In genomic region chr3:184333700-184334099, GRCh38 we compare ENCODE assay signal across 11 cellular contexts. TPM values are rescaled to one million over a fixed set of nuclear protein-coding genes. Genes with fewer than 3 reads are reported as not detected.
DNase-seq lines count a peak whose midpoint lies in the region; ATAC-seq, FAIRE-seq and TF ChIP-seq lines count a peak whose summit lies in the region.
"Had no signal": no experiment of that assay in that cellular context is flagged by ENCODE, and none has a peak within 500 bp of the region (broad histone marks: within the 10 kb centered on the region; RNA-seq: fewer than 3 reads in every experiment).

No MANE protein-coding gene starts in this region.

- H3K36me3 ChIP-seq in hepatocyte (replicated peaks; ENCODE audit: insufficient read depth, low read depth) = no peaks in the 10 kb centered on the region

- no peak overlapping the region for H2AFZ ChIP-seq in hepatocyte

- H3K9me2 ChIP-seq in hepatocyte (replicated peaks; ENCODE audit: insufficient read depth) = no peaks in the 10 kb centered on the region

- H3K27ac Mint-ChIP-seq in activated CD4-positive, alpha-beta T cell treated with anti-CD3 and anti-CD28 coated beads, Interleukin-2, amount 10 ng/mL, durations not matched to agents 7 days and 5 days = peak overlapping the region; percentile 69
- peak overlapping the region; percentile 69 for H3K27ac Mint-ChIP-seq in activated T-helper 17 cell treated with anti-CD3 and anti-CD28 coated beads, Interleukin-2, amount 50 U/mL, for 72 hours
- peak overlapping the region; percentile 12 to 38 for H3K27ac Mint-ChIP-seq in stimulated activated naive CD8-positive, alpha-beta T cell treated with anti-CD3 and anti-CD28 coated beads, Interleukin-15, amount 100 ng/mL, for 72 hours

- H3K9me3 Mint-ChIP-seq in activated CD4-positive, alpha-beta T cell treated with anti-CD3 and anti-CD28 coated beads, Interleukin-2, amount 10 ng/mL, durations not matched to agents 7 days and 5 days = no peaks in the 10 kb centered on the region
- H3K9me3 Mint-ChIP-seq in activated T-helper 17 cell treated with anti-CD3 and anti-CD28 coated beads, Interleukin-2, amount 50 U/mL, for 72 hours = no peaks in the 10 kb centered on the region
- no peaks in the 10 kb centered on the region for H3K9me3 Mint-ChIP-seq in stimulated activated naive CD8-positive, alpha-beta T cell treated with anti-CD3 and anti-CD28 coated beads, Interleukin-15, amount 100 ng/mL, for 72 hours

- no peak overlapping the region for H3K4me3 ChIP-seq in hepatocyte

- H3K4me2 ChIP-seq in hepatocyte = no peak overlapping the region

- H3K27me3 Mint-ChIP-seq in activated CD4-positive, alpha-beta T cell treated with anti-CD3 and anti-CD28 coated beads, Interleukin-2, amount 10 ng/mL, durations not matched to agents 7 days and 5 days = no peaks in the 10 kb centered on the region
- H3K27me3 Mint-ChIP-seq in activated T-helper 17 cell treated with anti-CD3 and anti-CD28 coated beads, Interleukin-2, amount 50 U/mL, for 72 hours = no peaks in the 10 kb centered on the region
- no peaks in the 10 kb centered on the region for H3K27me3 Mint-ChIP-seq in stimulated activated naive CD8-positive, alpha-beta T cell treated with anti-CD3 and anti-CD28 coated beads, Interleukin-15, amount 100 ng/mL, for 72 hours

- H3K4me3 Mint-ChIP-seq in activated CD4-positive, alpha-beta T cell treated with anti-CD3 and anti-CD28 coated beads, Interleukin-2, amount 10 ng/mL, durations not matched to agents 7 days and 5 days = no peak overlapping the region
- H3K4me3 Mint-ChIP-seq in activated T-helper 17 cell treated with anti-CD3 and anti-CD28 coated beads, Interleukin-2, amount 50 U/mL, for 72 hours = peak overlapping the region; percentile 81
- no peak overlapping the region for H3K4me3 Mint-ChIP-seq in stimulated activated naive CD8-positive, alpha-beta T cell treated with anti-CD3 and anti-CD28 coated beads, Interleukin-15, amount 100 ng/mL, for 72 hours

- CTCF ChIA-PET in activated CD4-positive, alpha-beta T cell treated with anti-CD3 and anti-CD28 coated beads, Interleukin-2, amount 10 ng/mL, durations not matched to agents 7 days and 5 days (lab: Charles Lee) = interaction anchor here (1.3 kb wide), 1 partner anchor 13 kb away, joined by 4 read pairs; no protein-coding TSS in a partner anchor

- H3K9me3 ChIP-seq in hepatocyte (ENCODE audit: low read depth) = no peaks in the 10 kb centered on the region

- peaks cover 25% of the 10 kb centered on the region for H3K79me2 ChIP-seq in hepatocyte

- H3K27ac ChIP-seq in hepatocyte = peak overlapping the region; percentile 100

- no peak for DNase-seq in activated CD4-positive, alpha-beta T cell treated with anti-CD3 and anti-CD28 coated beads, Interleukin-2, amount 10 ng/mL, durations not matched to agents 7 days and 5 days
- no peak for DNase-seq in activated CD4-positive, alpha-beta T cell treated with anti-CD3 and anti-CD28 coated beads, Interleukin-2, amount 50 U/mL, for 1 hour
- DNase-seq in hepatocyte (ENCODE audit: low spot score) (no peak), EL (no peak), SHP77 treated with DMSO at 0.1 percent for 48 hours (lab: John Stamatoyannopoulos, UW) (no peak), GM19239 (ENCODE audit: insufficient read length, low spot score) (no peak)
- no peak for DNase-seq in stimulated activated naive CD8-positive, alpha-beta T cell treated with anti-CD3 and anti-CD28 coated beads, Interleukin-15, amount 100 ng/mL, for 72 hours
- DNase-seq: NCI-H1417 treated with DMSO at 0.1 percent for 48 hours, retina had no signal

- peaks cover 31% of the 10 kb centered on the region for H4K20me1 ChIP-seq in hepatocyte (ENCODE audit: insufficient read depth, poor library complexity, severe bottlenecking)

- WGBS in hepatocyte (ENCODE audit: low lambda C conversion rate, missing lambda C conversion rate) = 84% methylated on average over 3 of the region's 3 CpGs

- H3K36me3 Mint-ChIP-seq in activated CD4-positive, alpha-beta T cell treated with anti-CD3 and anti-CD28 coated beads, Interleukin-2, amount 10 ng/mL, durations not matched to agents 7 days and 5 days (ENCODE audit: low read depth) = peaks cover 51% of the 10 kb centered on the region
- peaks cover 69% of the 10 kb centered on the region for H3K36me3 Mint-ChIP-seq in activated T-helper 17 cell treated with anti-CD3 and anti-CD28 coated beads, Interleukin-2, amount 50 U/mL, for 72 hours (ENCODE audit: low read depth)

- H3K4me1 Mint-ChIP-seq in activated CD4-positive, alpha-beta T cell treated with anti-CD3 and anti-CD28 coated beads, Interleukin-2, amount 10 ng/mL, durations not matched to agents 7 days and 5 days = peaks cover 51% of the 10 kb centered on the region
- peaks cover 45% of the 10 kb centered on the region for H3K4me1 Mint-ChIP-seq in activated T-helper 17 cell treated with anti-CD3 and anti-CD28 coated beads, Interleukin-2, amount 50 U/mL, for 72 hours
- peaks cover 83% of the 10 kb centered on the region for H3K4me1 Mint-ChIP-seq in stimulated activated naive CD8-positive, alpha-beta T cell treated with anti-CD3 and anti-CD28 coated beads, Interleukin-15, amount 100 ng/mL, for 72 hours

- no peaks in the 10 kb centered on the region for H3K27me3 ChIP-seq in hepatocyte

- POLR2A ChIA-PET in activated CD4-positive, alpha-beta T cell treated with anti-CD3 and anti-CD28 coated beads, Interleukin-2, amount 10 ng/mL, durations not matched to agents 7 days and 5 days (lab: Charles Lee) = no interaction called here

- FAIRE-seq in GM19239 (lab: Jason Lieb, UNC) = no peak
- FAIRE-seq: TTC549 had no signal

- no peak for ATAC-seq in activated T-helper 17 cell treated with anti-CD3 and anti-CD28 coated beads, Interleukin-2, amount 50 U/mL, for 72 hours (replicated peaks)
- no peak for ATAC-seq in stimulated activated naive CD8-positive, alpha-beta T cell treated with anti-CD3 and anti-CD28 coated beads, Interleukin-15, amount 100 ng/mL, for 72 hours

- TF ChIP-seq CTCF in hepatocyte (IDR thresholded peaks at IDR 0.05; ENCODE audit: poor library complexity) = no peak

- H3K4me1 ChIP-seq in hepatocyte (ENCODE audit: insufficient read depth) = peaks cover 12% of the 10 kb centered on the region

RNA-seq across cellular contexts. Expression of gene FAM131A, which starts 3.7 kb away (rescaled TPM):
- 1 to 10 TPM; 3.6 to 4.4 TPM for total RNA-seq in activated CD4-positive, alpha-beta T cell treated with anti-CD3 and anti-CD28 coated beads, Interleukin-2, amount 10 ng/mL, durations not matched to agents 7 days and 5 days
- 1 to 10 TPM; 2.5 to 6.7 TPM for total RNA-seq in activated T-helper 17 cell treated with anti-CD3 and anti-CD28 coated beads, Interleukin-2, amount 50 U/mL, for 72 hours
- total RNA-seq in hepatocyte = 12.6 and 17.7 TPM in 2 replicates
- 10.2 and 12.2 TPM in 2 replicates for polyA plus RNA-seq in hepatocyte

RNA-seq across cellular contexts. Expression of gene EIF4G1, which starts 19.3 kb away (rescaled TPM):
- total RNA-seq in activated CD4-positive, alpha-beta T cell treated with anti-CD3 and anti-CD28 coated beads, Interleukin-2, amount 10 ng/mL, durations not matched to agents 7 days and 5 days = 100 to 1,000 TPM; 269 to 300 TPM
- total RNA-seq in activated T-helper 17 cell treated with anti-CD3 and anti-CD28 coated beads, Interleukin-2, amount 50 U/mL, for 72 hours = 100 to 1,000 TPM; 242 to 551 TPM
- total RNA-seq in hepatocyte = 206 and 254 TPM in 2 replicates
- 200 and 204 TPM in 2 replicates for polyA plus RNA-seq in hepatocyte

RNA-seq across cellular contexts. Expression of gene CLCN2, which starts 27.7 kb away (rescaled TPM):
- total RNA-seq in activated CD4-positive, alpha-beta T cell treated with anti-CD3 and anti-CD28 coated beads, Interleukin-2, amount 10 ng/mL, durations not matched to agents 7 days and 5 days = 1 to 10 TPM; 3.0 to 3.6 TPM
- 10 to 100 TPM in 1 of 2 donors, 1 to 10 TPM in 1; 9.5 to 13.7 TPM for total RNA-seq in activated T-helper 17 cell treated with anti-CD3 and anti-CD28 coated beads, Interleukin-2, amount 50 U/mL, for 72 hours
- 11.8 and 12.3 TPM in 2 replicates for total RNA-seq in hepatocyte
- 11.9 and 12.8 TPM in 2 replicates for polyA plus RNA-seq in hepatocyte

RNA-seq across cellular contexts. Expression of gene POLR2H, which starts 27.8 kb away (rescaled TPM):
- total RNA-seq in activated CD4-positive, alpha-beta T cell treated with anti-CD3 and anti-CD28 coated beads, Interleukin-2, amount 10 ng/mL, durations not matched to agents 7 days and 5 days = 10 to 100 TPM; 74.4 to 79.9 TPM
- total RNA-seq in activated T-helper 17 cell treated with anti-CD3 and anti-CD28 coated beads, Interleukin-2, amount 50 U/mL, for 72 hours = 100 to 1,000 TPM; 156 to 183 TPM
- total RNA-seq in hepatocyte = 125 and 126 TPM in 2 replicates
- polyA plus RNA-seq in hepatocyte = 95.1 and 106 TPM in 2 replicates

RNA-seq across cellular contexts. Expression of gene PSMD2, which starts 34.7 kb away (rescaled TPM):
- 100 to 1,000 TPM; 188 to 193 TPM for total RNA-seq in activated CD4-positive, alpha-beta T cell treated with anti-CD3 and anti-CD28 coated beads, Interleukin-2, amount 10 ng/mL, durations not matched to agents 7 days and 5 days
- total RNA-seq in activated T-helper 17 cell treated with anti-CD3 and anti-CD28 coated beads, Interleukin-2, amount 50 U/mL, for 72 hours = 100 to 1,000 TPM; 143 to 311 TPM
- 221 and 232 TPM in 2 replicates for total RNA-seq in hepatocyte
- polyA plus RNA-seq in hepatocyte = 241 and 268 TPM in 2 replicates
